Comparison of ENCODE assay signal across 1 cellular context in genomic region chr16:2006317-2006716, GRCh38.
TF ChIP-seq lines count a peak whose summit lies in the region.

No MANE protein-coding gene starts in this region.

TF ChIP-seq in GM12878, 131 proteins besides CTCF, POLR2A, EP300 and RAD21:
- TF ChIP-seq, protein P1, sequence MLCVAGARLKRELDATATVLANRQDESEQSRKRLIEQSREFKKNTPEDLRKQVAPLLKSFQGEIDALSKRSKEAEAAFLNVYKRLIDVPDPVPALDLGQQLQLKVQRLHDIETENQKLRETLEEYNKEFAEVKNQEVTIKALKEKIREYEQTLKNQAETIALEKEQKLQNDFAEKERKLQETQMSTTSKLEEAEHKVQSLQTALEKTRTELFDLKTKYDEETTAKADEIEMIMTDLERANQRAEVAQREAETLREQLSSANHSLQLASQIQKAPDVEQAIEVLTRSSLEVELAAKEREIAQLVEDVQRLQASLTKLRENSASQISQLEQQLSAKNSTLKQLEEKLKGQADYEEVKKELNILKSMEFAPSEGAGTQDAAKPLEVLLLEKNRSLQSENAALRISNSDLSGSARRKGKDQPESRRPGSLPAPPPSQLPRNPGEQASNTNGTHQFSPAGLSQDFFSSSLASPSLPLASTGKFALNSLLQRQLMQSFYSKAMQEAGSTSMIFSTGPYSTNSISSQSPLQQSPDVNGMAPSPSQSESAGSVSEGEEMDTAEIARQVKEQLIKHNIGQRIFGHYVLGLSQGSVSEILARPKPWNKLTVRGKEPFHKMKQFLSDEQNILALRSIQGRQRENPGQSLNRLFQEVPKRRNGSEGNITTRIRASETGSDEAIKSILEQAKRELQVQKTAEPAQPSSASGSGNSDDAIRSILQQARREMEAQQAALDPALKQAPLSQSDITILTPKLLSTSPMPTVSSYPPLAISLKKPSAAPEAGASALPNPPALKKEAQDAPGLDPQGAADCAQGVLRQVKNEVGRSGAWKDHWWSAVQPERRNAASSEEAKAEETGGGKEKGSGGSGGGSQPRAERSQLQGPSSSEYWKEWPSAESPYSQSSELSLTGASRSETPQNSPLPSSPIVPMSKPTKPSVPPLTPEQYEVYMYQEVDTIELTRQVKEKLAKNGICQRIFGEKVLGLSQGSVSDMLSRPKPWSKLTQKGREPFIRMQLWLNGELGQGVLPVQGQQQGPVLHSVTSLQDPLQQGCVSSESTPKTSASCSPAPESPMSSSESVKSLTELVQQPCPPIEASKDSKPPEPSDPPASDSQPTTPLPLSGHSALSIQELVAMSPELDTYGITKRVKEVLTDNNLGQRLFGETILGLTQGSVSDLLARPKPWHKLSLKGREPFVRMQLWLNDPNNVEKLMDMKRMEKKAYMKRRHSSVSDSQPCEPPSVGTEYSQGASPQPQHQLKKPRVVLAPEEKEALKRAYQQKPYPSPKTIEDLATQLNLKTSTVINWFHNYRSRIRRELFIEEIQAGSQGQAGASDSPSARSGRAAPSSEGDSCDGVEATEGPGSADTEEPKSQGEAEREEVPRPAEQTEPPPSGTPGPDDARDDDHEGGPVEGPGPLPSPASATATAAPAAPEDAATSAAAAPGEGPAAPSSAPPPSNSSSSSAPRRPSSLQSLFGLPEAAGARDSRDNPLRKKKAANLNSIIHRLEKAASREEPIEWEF (IDR thresholded peaks at IDR 0.05; ENCODE audit: insufficient replicate concordance, low read depth, low read length): no peak
- TF ChIP-seq KAT2A (conservative IDR thresholded peaks at IDR 0.05; ENCODE audit: control insufficient read depth, low read depth, low read length): no peak
- no peak for TF ChIP-seq SMAD5 (IDR thresholded peaks at IDR 0.05; ENCODE audit: low read depth)
- no peak for TF ChIP-seq HCFC1 (IDR thresholded peaks at IDR 0.05; ENCODE audit: low read length)
- no peak for TF ChIP-seq MLLT1 (IDR thresholded peaks at IDR 0.05)
- TF ChIP-seq SREBF2 (IDR thresholded peaks at IDR 0.05; ENCODE audit: low read length): no peak
- TF ChIP-seq SIN3A (IDR thresholded peaks at IDR 0.05; ENCODE audit: low read depth, low read length): no peak
- TF ChIP-seq RBBP5 (conservative IDR thresholded peaks at IDR 0.05): no peak
- no peak for TF ChIP-seq MEF2B (IDR thresholded peaks at IDR 0.05; ENCODE audit: partially characterized antibody, poor library complexity, severe bottlenecking)
- TF ChIP-seq FOXM1 (IDR thresholded peaks at IDR 0.05; ENCODE audit: low read depth, low read length): no peak
- no peak for TF ChIP-seq IRF5 (IDR thresholded peaks at IDR 0.05; ENCODE audit: borderline replicate concordance)
- TF ChIP-seq FOS (IDR thresholded peaks at IDR 0.05; ENCODE audit: borderline replicate concordance, extremely low read depth, insufficient read length): no peak
